ENCODE assay signal across 8 cellular contexts in genomic region chr2:146927080-146927714, GRCh38.
DNase-seq lines count a peak whose midpoint lies in the region; ATAC-seq and TF ChIP-seq lines count a peak whose summit lies in the region.

No MANE protein-coding gene starts in this region.

- no peaks in the 10 kb centered on the region for H3K4me1 ChIP-seq in heart right ventricle

- no peak overlapping the region for H3K4me3 ChIP-seq in heart right ventricle

- 27 to 30% methylated on average over 3 of the region's 3 CpGs for WGBS in heart right ventricle, 2 donors

- DNase-seq in D341Med (ENCODE audit: low spot score), result peak; percentile 61
- DNase-seq in HS-27A (ENCODE audit: low read depth), result peak; percentile 12
- peak; percentile 23 for DNase-seq in SW480 (ENCODE audit: low spot score)
- DNase-seq in heart right ventricle, result no peak
- peak; percentile 72 for DNase-seq in renal cortical epithelial cell (ENCODE audit: low read depth)

- no peak overlapping the region for H3K27ac ChIP-seq in heart right ventricle

- intact Hi-C loops in heart right ventricle (cut with DNase I), result no loop called here

- H3K27me3 ChIP-seq in heart right ventricle, result no peaks in the 10 kb centered on the region

- ATAC-seq in heart right ventricle (peak in 3 of 8 donors; percentile 35 to 70 (median 58)), HG03196 (IDR thresholded peaks at IDR 0.05; ENCODE audit: unreplicated experiment) (no peak), GM19324 (IDR thresholded peaks at IDR 0.05; ENCODE audit: low FRiP score, unreplicated experiment) (no peak), GM21723 (IDR thresholded peaks at IDR 0.05; ENCODE audit: unreplicated experiment) (no peak)

- no peaks in the 10 kb centered on the region for H3K36me3 ChIP-seq in heart right ventricle

- peaks cover 0 to under 1% (median 0%) of the 10 kb centered on the region in 11 donors for H3K9me3 ChIP-seq in heart right ventricle

- TF ChIP-seq CTCF in heart right ventricle (IDR thresholded peaks at IDR 0.05), result peak in 7 of 9 donors; percentile 25 to 51 (median 36)

Comparison
In these comparisons a context has a peak if more than half of its experiments do, and no peak if none do; other contexts are left out.
1. DNase-seq: peak in D341Med (single experiment), HS-27A (single experiment), SW480 (single experiment) and renal cortical epithelial cell (single experiment); none in heart right ventricle (0 of 2).